ENCODE assay signal across 16 cellular contexts in the genomic region with DNA sequence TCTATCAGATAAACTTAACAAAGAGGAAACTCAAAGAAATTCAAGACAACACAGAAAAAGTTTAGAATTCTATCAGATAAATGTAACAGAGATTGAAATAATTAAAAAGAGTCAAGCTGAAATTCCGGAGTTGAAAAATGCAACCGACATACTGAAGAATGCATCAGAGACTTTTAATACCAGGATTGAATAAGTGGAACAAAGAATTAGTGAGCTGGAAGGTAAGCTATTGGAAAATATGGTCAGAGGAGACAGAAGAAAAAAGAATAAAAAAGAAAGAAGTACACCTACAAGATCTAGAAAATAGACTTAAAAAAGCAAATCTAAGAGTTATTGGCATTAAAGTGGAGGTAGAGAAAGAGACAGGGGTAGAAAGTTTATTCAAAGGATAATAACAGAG.
DNase-seq lines count a peak whose midpoint lies in the region; ATAC-seq, FAIRE-seq and TF ChIP-seq lines count a peak whose summit lies in the region.
"Had no signal": no experiment of that assay in that cellular context is flagged by ENCODE, and none has a peak within 500 bp of the region (broad histone marks: within the 10 kb centered on the region; RNA-seq: fewer than 3 reads in every experiment).

No MANE protein-coding gene starts in this region.

- DNase-seq in Calu3 (no peak), left lobe of liver (ENCODE audit: low spot score) (no peak), MCF 10A (ENCODE audit: unreplicated experiment) (no peak)
- DNase-seq in activated CD8-positive, alpha-beta memory T cell treated with anti-CD3 and anti-CD28 coated beads, Interleukin-2, amount 50 U/mL, for 48 hours: no peak
- DNase-seq: CD8-positive, alpha-beta T cell; COR-L47; DND-41; GDM1; HCEC 1CT had no signal

- no peak overlapping the region for H3K4me3 Mint-ChIP-seq in Calu3 (ENCODE audit: low read depth, unreplicated experiment)
- no peak overlapping the region for H3K4me3 Mint-ChIP-seq in MCF 10A (ENCODE audit: unreplicated experiment)
- H3K4me3 Mint-ChIP-seq: CD14-positive monocyte; CD8-positive, alpha-beta T cell had no signal

- H3K9me3 Mint-ChIP-seq in Calu3 (ENCODE audit: low read depth, unreplicated experiment) (no peaks in the 10 kb centered on the region), MCF 10A (ENCODE audit: unreplicated experiment) (peaks cover 15% of the 10 kb centered on the region)

- CTCF ChIA-PET in Calu3 (lab: Charles Lee) (no interaction called here), MCF 10A (lab: Yijun Ruan, JAX) (interaction anchor here (1.4 kb wide), 1 partner anchor 167 kb away, joined by 5 read pairs; no protein-coding TSS in a partner anchor)

- peaks cover 12% of the 10 kb centered on the region for H3K36me3 Mint-ChIP-seq in Calu3 (ENCODE audit: insufficient read depth, unreplicated experiment)
- peaks cover 5% of the 10 kb centered on the region for H3K36me3 Mint-ChIP-seq in MCF 10A (ENCODE audit: insufficient read depth, unreplicated experiment)
- H3K36me3 Mint-ChIP-seq: CD14-positive monocyte had no signal

- H3K27me3 Mint-ChIP-seq in Calu3 (ENCODE audit: unreplicated experiment) (no peaks in the 10 kb centered on the region), MCF 10A (ENCODE audit: insufficient read depth, unreplicated experiment) (no peaks in the 10 kb centered on the region)

- FAIRE-seq in islet of Langerhans (lab: Jason Lieb, UNC): peak; percentile 51
- FAIRE-seq: GM12892, GM19239 had no signal

- H3K27ac ChIP-seq in 22Rv1 (peak overlapping the region; percentile 34), VCaP (peak overlapping the region; percentile 17; the same call in 1 of the 2 replicates)
- H3K27ac ChIP-seq: HL-60 had no signal

- H3K27ac Mint-ChIP-seq in Calu3 (ENCODE audit: unreplicated experiment): peak overlapping the region; percentile 6
- no peak overlapping the region for H3K27ac Mint-ChIP-seq in MCF 10A (ENCODE audit: low read depth, unreplicated experiment)
- H3K27ac Mint-ChIP-seq: CD14-positive monocyte; CD8-positive, alpha-beta T cell had no signal

- no TSS peak for BruUV-seq in Calu3 (replicated peaks; lab: Mats Ljungman, UMichigan)
- no TSS peak for BruUV-seq in MCF 10A (replicated peaks; lab: Mats Ljungman, UMichigan)

- ATAC-seq in left lobe of liver: no peak
- ATAC-seq: CD8-positive, alpha-beta T cell had no signal

- TF ChIP-seq CTCF in 22Rv1 (IDR thresholded peaks at IDR 0.05) (no peak), Calu3 (IDR thresholded peaks at IDR 0.05; ENCODE audit: unreplicated experiment) (no peak), VCaP (conservative IDR thresholded peaks at IDR 0.05) (no peak), MCF 10A (IDR thresholded peaks at IDR 0.05; ENCODE audit: unreplicated experiment) (no peak)

- H3K4me1 Mint-ChIP-seq in Calu3 (ENCODE audit: low read depth, unreplicated experiment): peaks cover 39% of the 10 kb centered on the region
- H3K4me1 Mint-ChIP-seq in MCF 10A (ENCODE audit: insufficient read depth, unreplicated experiment): peaks cover 18% of the 10 kb centered on the region
- H3K4me1 Mint-ChIP-seq: CD14-positive monocyte had no signal

- intact Hi-C loops in Calu3 (cut with micrococcal nuclease; ENCODE audit: unreplicated experiment): loop anchor here (10.0 kb wide), 1 partner anchor 140 kb away; no protein-coding TSS in a partner anchor
- intact Hi-C loops in MCF 10A (cut with micrococcal nuclease): loop anchor here (10.0 kb wide), 1 partner anchor 130 kb away; no protein-coding TSS in a partner anchor

- POLR2A ChIA-PET in MCF 10A (lab: Yijun Ruan, JAX): interaction anchor here (1.6 kb wide), 1 partner anchor 37 kb away, joined by 3 read pairs; no protein-coding TSS in a partner anchor
